In genomic region chr16:13127144-13127543, GRCh38 we compare ENCODE assay signal across 21 cellular contexts.
DNase-seq lines count a peak whose midpoint lies in the region; ATAC-seq, FAIRE-seq and TF ChIP-seq lines count a peak whose summit lies in the region.
"Had no signal": no experiment of that assay in that cellular context is flagged by ENCODE, and none has a peak within 500 bp of the region (broad histone marks: within the 10 kb centered on the region; RNA-seq: fewer than 3 reads in every experiment).

No MANE protein-coding gene starts in this region.

- H3K14ac ChIP-seq in H1 (ENCODE audit: insufficient read length), result no peak overlapping the region

- no peak for ATAC-seq in HG03280 (IDR thresholded peaks at IDR 0.05; ENCODE audit: unreplicated experiment)
- ATAC-seq: A549; CD8-positive, alpha-beta T cell had no signal

- H4K8ac ChIP-seq in H1 (ENCODE audit: extremely low read depth, insufficient read depth, low read length), result no peak overlapping the region

- no peak overlapping the region for H2AK5ac ChIP-seq in H1 (ENCODE audit: low read depth, low read length)

- H3K4me1 ChIP-seq in mammary epithelial cell (ENCODE audit: insufficient read depth, low read length) (peaks cover 10% of the 10 kb centered on the region), HEK293 (ENCODE audit: control insufficient read depth, insufficient read depth, low read length) (no peaks in the 10 kb centered on the region), H1 (replicated peaks in 1 of 4; ENCODE audit: control insufficient read depth in 3 of 4, insufficient read depth in 4 of 4, low read length in 3 of 4) (peaks cover 0 to 10% (median 2%) of the 10 kb centered on the region in 4 experiments; a peak in 5 of 7 replicates)
- H3K4me1 ChIP-seq: A549; BLaER1 treated with 17β-estradiol and CSF1 and Interleukin-3, amounts not matched to agents 10 nM and 100 nM; Caco-2 had no signal

- H3K4me2 ChIP-seq in mammary epithelial cell (ENCODE audit: insufficient read depth, low read depth, low read length) (no peak overlapping the region), H1 (ENCODE audit: insufficient read depth in 1 of 2, low read depth in 2 of 2, low read length in 2 of 2) (no peak overlapping the region)
- H3K4me2 ChIP-seq: A549; BLaER1 treated with 17β-estradiol and CSF1 and Interleukin-3, amounts not matched to agents 10 nM and 100 nM had no signal

- no peak overlapping the region for H2BK5ac ChIP-seq in H1 (ENCODE audit: low read depth, low read length)

- no peak overlapping the region for H3K18ac ChIP-seq in H1 (ENCODE audit: extremely low read depth, low read length)

- H3K9ac ChIP-seq in mammary epithelial cell (ENCODE audit: insufficient read depth, low read length), result no peak overlapping the region
- no peak overlapping the region for H3K9ac ChIP-seq in H1 (replicated peaks in 1 of 4; ENCODE audit: extremely low read depth in 1 of 4, low read depth in 3 of 4, low read length in 3 of 4)
- H3K9ac ChIP-seq: BLaER1 treated with 17β-estradiol and CSF1 and Interleukin-3, amounts not matched to agents 10 nM and 100 nM had no signal

- H4K91ac ChIP-seq in H1 (replicated peaks; ENCODE audit: insufficient read length, low read length), result no peak overlapping the region

- intact Hi-C loops in MCF 10A (cut with micrococcal nuclease) (no loop called here), mammary epithelial cell (cut with micrococcal nuclease) (no loop called here)

- CTCF ChIA-PET in MCF 10A (lab: Yijun Ruan, JAX) (interaction anchor here (1.0 kb wide), 1 partner anchor 327 kb away, joined by 3 read pairs; no protein-coding TSS in a partner anchor), mammary epithelial cell (lab: Charles Lee; ENCODE audit: low non-redundant PET) (no interaction called here), HEK293 (lab: Yijun Ruan, JAX) (no interaction called here), H1 (lab: Charles Lee; ENCODE audit: partially characterized antibody) (interaction anchor here (0.9 kb wide), 1 partner anchor 21 kb away, joined by 3 read pairs; no protein-coding TSS in a partner anchor)

- WGBS in mammary epithelial cell (ENCODE audit: low coverage, missing lambda C conversion rate), result 86% methylated on average over 1 of the region's 2 CpGs
- WGBS in H1 (ENCODE audit: extremely low coverage in 1 of 2, insufficient coverage in 1 of 2, insufficient read length in 1 of 2, insufficient replicate concordance in 2 of 2, low coverage in 1 of 2, low lambda C conversion rate in 2 of 2, missing lambda C conversion rate in 1 of 2), 2 experiments, result 72 to 100% methylated on average over 1 to 2 of the region's 2 CpGs

- H3K23me2 ChIP-seq in H1 (ENCODE audit: low read depth, low read length), result no peaks in the 10 kb centered on the region; the same call in 1 of the 2 replicates

- no peak overlapping the region for H3K4me3 Mint-ChIP-seq in MCF 10A (ENCODE audit: unreplicated experiment)
- H3K4me3 Mint-ChIP-seq: B cell; CD4-positive, alpha-beta T cell; CD8-positive, alpha-beta T cell had no signal

- H3K4me3 ChIP-seq in mammary epithelial cell (replicated peaks in 1 of 3; ENCODE audit: insufficient read depth in 1 of 3, low read depth in 2 of 3, low read length in 3 of 3) (no peak overlapping the region), HEK293 (ENCODE audit: low read depth, low read length) (no peak overlapping the region), H1 (ENCODE audit: extremely low read depth in 1 of 4, insufficient read depth in 2 of 4, low read depth in 3 of 4, low read length in 4 of 4) (no peak overlapping the region)
- H3K4me3 ChIP-seq: A549; BLaER1 treated with 17β-estradiol and CSF1 and Interleukin-3, amounts not matched to agents 10 nM and 100 nM had no signal

- peaks cover 17% of the 10 kb centered on the region for H3K4me1 Mint-ChIP-seq in MCF 10A (ENCODE audit: insufficient read depth, unreplicated experiment)
- H3K4me1 Mint-ChIP-seq: B cell had no signal

- H2AFZ ChIP-seq in mammary epithelial cell (ENCODE audit: low read depth, low read length), result no peak overlapping the region
- H2AFZ ChIP-seq in H1 (ENCODE audit: low read length), result no peak overlapping the region

- H3K9me3 Mint-ChIP-seq in MCF 10A (ENCODE audit: unreplicated experiment), result no peaks in the 10 kb centered on the region

- H3K27me3 ChIP-seq in mammary epithelial cell (ENCODE audit: insufficient read depth, low read length) (no peaks in the 10 kb centered on the region), H1 (replicated peaks in 1 of 4; ENCODE audit: control insufficient read depth in 3 of 4, extremely low read depth in 1 of 4, insufficient read depth in 3 of 4, low read length in 3 of 4) (no peaks in the 10 kb centered on the region)
- H3K27me3 ChIP-seq: BLaER1 treated with 17β-estradiol and CSF1 and Interleukin-3, amounts not matched to agents 10 nM and 100 nM had no signal

- in situ Hi-C loops in mammary epithelial cell (cut with MboI; ENCODE audit: low sequenced_read_pairs in 2 of 2), result no loop called here

- no peaks in the 10 kb centered on the region for H4K20me1 ChIP-seq in mammary epithelial cell (ENCODE audit: insufficient read depth, low read length)
- H4K20me1 ChIP-seq in H1 (replicated peaks in 1 of 2; ENCODE audit: control insufficient read depth in 1 of 2, insufficient read depth in 2 of 2, low read length in 2 of 2), result no peaks in the 10 kb centered on the region
- H4K20me1 ChIP-seq: BLaER1 treated with 17β-estradiol and CSF1 and Interleukin-3, amounts not matched to agents 10 nM and 100 nM had no signal

- TF ChIP-seq CTCF in MCF 10A (IDR thresholded peaks at IDR 0.05; ENCODE audit: unreplicated experiment) (no peak), mammary epithelial cell (conservative IDR thresholded peaks at IDR 0.05 in 1 of 2, IDR thresholded peaks at IDR 0.05 in 1 of 2; ENCODE audit: extremely low read depth in 1 of 2, insufficient read depth in 1 of 2, low read depth in 1 of 2, low read length in 2 of 2) (no peak), HEK293 (tag by site-specific recombination; IDR thresholded peaks at IDR 0.05) (no peak), H1 (IDR thresholded peaks at IDR 0.05; ENCODE audit: control extremely low read depth in 1 of 3, insufficient read depth in 1 of 3, low read depth in 1 of 3, low read length in 3 of 3) (no peak)

- H3K36me3 ChIP-seq in mammary epithelial cell (ENCODE audit: insufficient read depth, low read length) (no peaks in the 10 kb centered on the region), HEK293 (ENCODE audit: control insufficient read depth in 2 of 2, insufficient read depth in 1 of 2, low read length in 2 of 2) (no peaks in the 10 kb centered on the region), H1 (ENCODE audit: control insufficient read depth in 2 of 4, insufficient read depth in 4 of 4, low read length in 3 of 4) (peaks cover 0 to 3% (median 0%) of the 10 kb centered on the region in 4 experiments; a peak in 2 of 8 replicates)
- H3K36me3 ChIP-seq: BLaER1 treated with 17β-estradiol and CSF1 and Interleukin-3, amounts not matched to agents 10 nM and 100 nM had no signal

- dilution Hi-C loops in mammary epithelial cell (cut with HindIII; ENCODE audit: low sequenced_read_pairs), result no loop called here

- TF ChIP-seq POLR2A in H1 (IDR thresholded peaks at IDR 0.05; ENCODE audit: control extremely low read depth in 1 of 2, low read depth in 2 of 2, low read length in 2 of 2), result no peak

- H3K9me3 ChIP-seq in mammary epithelial cell (replicated peaks; ENCODE audit: insufficient read depth, low read length) (no peaks in the 10 kb centered on the region), HEK293 (ENCODE audit: control insufficient read depth, insufficient read depth, low read depth, low read length) (no peaks in the 10 kb centered on the region), H1 (ENCODE audit: insufficient read depth in 2 of 2, low read depth in 1 of 2, low read length in 1 of 2) (peaks cover 3 to 6% of the 10 kb centered on the region in 2 experiments; a peak in 2 of 4 replicates)
- H3K9me3 ChIP-seq: A549, Caco-2 had no signal

- no peak overlapping the region for H3K27ac ChIP-seq in mammary epithelial cell (ENCODE audit: insufficient read depth, low read depth, low read length)
- no peak overlapping the region for H3K27ac ChIP-seq in HEK293 (ENCODE audit: extremely low read depth, low read depth, low read length)
- no peak overlapping the region for H3K27ac ChIP-seq in H1 (ENCODE audit: low read depth, low read length)
- H3K27ac ChIP-seq: 22Rv1; A549; BLaER1 treated with 17β-estradiol and CSF1 and Interleukin-3, amounts not matched to agents 10 nM and 100 nM; C4-2B had no signal

- no peak overlapping the region for H3K23ac ChIP-seq in H1 (ENCODE audit: insufficient read length)

- 0 out of 2 replicates have a peak overlapping the region, but pooled peaks have one; percentile 21 for H2BK15ac ChIP-seq in H1 (ENCODE audit: low read length)

- no peaks in the 10 kb centered on the region for H3K27me3 Mint-ChIP-seq in MCF 10A (ENCODE audit: insufficient read depth, unreplicated experiment)

- H2BK20ac ChIP-seq in H1 (ENCODE audit: low read length), result no peak overlapping the region; the same call in 1 of the 2 replicates

- no peak for TF ChIP-seq RAD21 in H1 (IDR thresholded peaks at IDR 0.05 in 1 of 2, conservative IDR thresholded peaks at IDR 0.05 in 1 of 2; ENCODE audit: low read depth in 2 of 2, low read length in 2 of 2)

- H3K4ac ChIP-seq in H1 (replicated peaks; ENCODE audit: insufficient read length, low read depth, low read length), result no peak overlapping the region

- H3K36me3 Mint-ChIP-seq in MCF 10A (ENCODE audit: insufficient read depth, unreplicated experiment), result no peaks in the 10 kb centered on the region
- H3K36me3 Mint-ChIP-seq: CD8-positive, alpha-beta T cell had no signal

- peak overlapping the region; percentile 17 for H3K27ac Mint-ChIP-seq in MCF 10A (ENCODE audit: low read depth, unreplicated experiment)
- H3K27ac Mint-ChIP-seq: B cell; CD4-positive, alpha-beta T cell; CD8-positive, alpha-beta T cell had no signal

- no peak for FAIRE-seq in H1 (lab: Jason Lieb, UNC)
- FAIRE-seq: A549, D721Med, G401.6, GM12891, GM19239 had no signal

- POLR2A ChIA-PET in MCF 10A (lab: Yijun Ruan, JAX) (no interaction called here), HEK293 (lab: Yijun Ruan, JAX) (no interaction called here), H1 (lab: Charles Lee; ENCODE audit: partially characterized antibody) (interaction anchor here (1.2 kb wide), 1 partner anchor 62 kb away, joined by 3 read pairs; no protein-coding TSS in a partner anchor)

- TF ChIP-seq EP300 in H1 (IDR thresholded peaks at IDR 0.05; ENCODE audit: borderline replicate concordance in 1 of 2, low read depth in 2 of 2, low read length in 2 of 2), result no peak

- no peaks in the 10 kb centered on the region for H3K79me1 ChIP-seq in H1 (ENCODE audit: low read depth, low read length)

- H4K5ac ChIP-seq in H1 (ENCODE audit: insufficient read length, low read depth, low read length), result no peak overlapping the region

- H3K79me2 ChIP-seq in mammary epithelial cell (ENCODE audit: insufficient read depth, low read length), result no peaks in the 10 kb centered on the region
- H3K79me2 ChIP-seq in H1 (ENCODE audit: control insufficient read depth in 1 of 2, insufficient read depth in 2 of 2, low read length in 2 of 2), result peaks cover 0 to 26% of the 10 kb centered on the region in 2 experiments; a peak in 3 of 4 replicates

- BruUV-seq in MCF 10A (replicated peaks; lab: Mats Ljungman, UMichigan) (no TSS peak), mammary epithelial cell (replicated peaks; lab: Mats Ljungman, UMichigan) (no TSS peak)

- H2BK120ac ChIP-seq in H1 (replicated peaks; ENCODE audit: low read depth, low read length), result no peak overlapping the region

- DNase-seq in MCF 10A (ENCODE audit: unreplicated experiment) (no peak), mammary epithelial cell (no peak), H1 (ENCODE audit: low read depth in 1 of 2, low spot score in 2 of 2) (no peak)
- DNase-seq: AML-193; Caco-2; Calu3; CD4-positive, alpha-beta T cell; CD8-positive, alpha-beta T cell; DMS79 treated with DMSO at 0.1 percent for 48 hours; GF-D8 had no signal

- no peak overlapping the region for H2BK12ac ChIP-seq in H1 (ENCODE audit: low read depth, low read length)

- H3K56ac ChIP-seq in H1 (replicated peaks; ENCODE audit: insufficient read length, low read depth, low read length), result no peak overlapping the region

Comparison
In these comparisons a context has a peak if more than half of its experiments do, and no peak if none do; other contexts are left out.
1. CTCF ChIA-PET loops: an anchor here in MCF 10A (1.0 kb wide) and H1 (0.9 kb wide); none called in mammary epithelial cell and HEK293.